ENCODE assay signal across 25 cellular contexts in genomic region chr6:7247179-7247456, GRCh38.
A peak's percentile ranks its signal among the peaks of the same experiment; 100 is the strongest.
DNase-seq lines count a peak whose midpoint lies in the region; ATAC-seq, FAIRE-seq and TF ChIP-seq lines count a peak whose summit lies in the region.
"Had no signal": no experiment of that assay in that cellular context is flagged by ENCODE, and none has a peak within 500 bp of the region (broad histone marks: within the 10 kb centered on the region; RNA-seq: fewer than 3 reads in every experiment).

No MANE protein-coding gene starts in this region.

- H3K4me3 Mint-ChIP-seq in nephron progenitor cell: no peak overlapping the region
- H3K4me3 Mint-ChIP-seq: CD14-positive monocyte; CD4-positive, alpha-beta T cell; CD8-positive, alpha-beta memory T cell had no signal

- H3K9me1 ChIP-seq in K562 (ENCODE audit: control insufficient read depth, insufficient read depth, low read length): no peaks in the 10 kb centered on the region

- H2AFZ ChIP-seq in K562 (ENCODE audit: low read depth, low read length) (no peak overlapping the region), HepG2 (ENCODE audit: low read length) (no peak overlapping the region)
- H2AFZ ChIP-seq: GM23248 had no signal

- intact Hi-C loops in K562 (cut with micrococcal nuclease) (loop anchor here (10.0 kb wide), 1 partner anchor 322 kb away; no protein-coding TSS in a partner anchor), HepG2 (cut with micrococcal nuclease; ENCODE audit: unreplicated experiment) (no loop called here), testis (cut with DNase I; ENCODE audit: low total_unique reads) (loop anchor here (10.0 kb wide), 1 partner anchor 522 kb away; no protein-coding TSS in a partner anchor)

- in situ Hi-C loops in K562 (cut with MboI) (loop anchor here (25.0 kb wide), 1 partner anchor 560 kb away; no protein-coding TSS in a partner anchor), HepG2 (cut with HindIII; ENCODE audit: extremely low pct_ligation_motif_present, low pct_unique_long_range_greater_than_20kb) (no loop called here)

- peaks cover 16% of the 10 kb centered on the region for H3K36me3 Mint-ChIP-seq in nephron progenitor cell (ENCODE audit: low read depth)

- H3K4me2 ChIP-seq in K562 (ENCODE audit: insufficient read depth, low read length): no peak overlapping the region
- H3K4me2 ChIP-seq in HepG2 (ENCODE audit: low read depth, low read length): no peak overlapping the region
- H3K4me2 ChIP-seq: A549; BLaER1 treated with 17β-estradiol and CSF1 and Interleukin-3, amounts not matched to agents 10 nM and 100 nM had no signal

- H3K27ac ChIP-seq in K562 (ENCODE audit: extremely low read depth, low read depth, low read length) (no peak overlapping the region), HepG2 (ENCODE audit: extremely low read length, insufficient read depth, low read length) (no peak overlapping the region), testis (no peak overlapping the region)
- H3K27ac ChIP-seq: A549, GM23248 had no signal

- H3K9me3 ChIP-seq in K562 (replicated peaks; ENCODE audit: control insufficient read depth, insufficient read depth, low read depth, low read length) (no peaks in the 10 kb centered on the region), HepG2 (ENCODE audit: low read length) (no peaks in the 10 kb centered on the region), testis (no peaks in the 10 kb centered on the region)
- H3K9me3 ChIP-seq: A549; BE2C; BLaER1 treated with 17β-estradiol and CSF1 and Interleukin-3, amounts not matched to agents 10 nM and 100 nM had no signal

- TF ChIP-seq RAD21 in K562 (CRISPR knock-in tag; conservative IDR thresholded peaks at IDR 0.05 in 1 of 2, IDR thresholded peaks at IDR 0.05 in 1 of 2): no peak
- TF ChIP-seq RAD21 in HepG2 (CRISPR knock-in tag; IDR thresholded peaks at IDR 0.05): no peak

- peaks cover 28% of the 10 kb centered on the region for H3K4me1 Mint-ChIP-seq in nephron progenitor cell

- TF ChIP-seq CTCF in K562 (IDR thresholded peaks at IDR 0.05 in 2 of 3, conservative IDR thresholded peaks at IDR 0.05 in 1 of 3; ENCODE audit: insufficient read depth in 2 of 3, low read depth in 1 of 3, low read length in 3 of 3) (no peak), HepG2 (CRISPR knock-in tag; IDR thresholded peaks at IDR 0.05) (no peak), nephron progenitor cell (IDR thresholded peaks at IDR 0.05) (no peak), testis (IDR thresholded peaks at IDR 0.05) (no peak)

- no peaks in the 10 kb centered on the region for H3K9me3 Mint-ChIP-seq in nephron progenitor cell
- H3K9me3 Mint-ChIP-seq: CD14-positive monocyte; CD4-positive, alpha-beta T cell; CD8-positive, alpha-beta memory T cell had no signal

- H4K20me1 ChIP-seq in K562 (replicated peaks; ENCODE audit: control insufficient read depth, insufficient read depth, low read length): peaks cover 3% of the 10 kb centered on the region; the same call in 1 of the 2 replicates
- no peaks in the 10 kb centered on the region for H4K20me1 ChIP-seq in HepG2 (ENCODE audit: insufficient read depth, low read length)

- ATAC-seq in K562 (no peak), HepG2 (peak; percentile 4; the same call in 1 of the 3 replicates), HG03025 (IDR thresholded peaks at IDR 0.05; ENCODE audit: low FRiP score, unreplicated experiment) (no peak), GM21786 (IDR thresholded peaks at IDR 0.05; ENCODE audit: unreplicated experiment) (no peak)
- ATAC-seq: A549, HCT116 had no signal

- no peak for TF ChIP-seq EP300 in K562 (IDR thresholded peaks at IDR 0.05; ENCODE audit: low read length)
- no peak for TF ChIP-seq EP300 in HepG2 (IDR thresholded peaks at IDR 0.05; ENCODE audit: low read depth in 2 of 2, low read length in 2 of 2)
- TF ChIP-seq EP300 in HepG2 (CRISPR knock-in tag; IDR thresholded peaks at IDR 0.05; ENCODE audit: borderline replicate concordance): no peak

- H3K79me2 ChIP-seq in K562 (ENCODE audit: control insufficient read depth, insufficient read depth, low read length) (peaks cover 22% of the 10 kb centered on the region), HepG2 (ENCODE audit: insufficient read depth, low read length) (peaks cover 4% of the 10 kb centered on the region)

- H3K36me3 ChIP-seq in K562 (ENCODE audit: control insufficient read depth, insufficient read depth, low read length) (peaks cover 91% of the 10 kb centered on the region), HepG2 (replicated peaks in 1 of 2; ENCODE audit: control insufficient read depth in 1 of 2, insufficient read depth in 2 of 2, low read length in 2 of 2) (peaks cover 51 to 68% of the 10 kb centered on the region in 2 experiments), testis (ENCODE audit: low read depth, missing control alignments) (no peaks in the 10 kb centered on the region)
- H3K36me3 ChIP-seq: BE2C had no signal

- no peaks in the 10 kb centered on the region for H3K27me3 ChIP-seq in K562 (ENCODE audit: control insufficient read depth in 2 of 2, insufficient read depth in 2 of 2, low read length in 2 of 2)
- no peaks in the 10 kb centered on the region for H3K27me3 ChIP-seq in HepG2 (ENCODE audit: control insufficient read depth in 1 of 2, insufficient read depth in 2 of 2, low read length in 2 of 2)
- H3K27me3 ChIP-seq in testis: no peaks in the 10 kb centered on the region
- H3K27me3 ChIP-seq: BE2C; BLaER1 treated with 17β-estradiol and CSF1 and Interleukin-3, amounts not matched to agents 10 nM and 100 nM had no signal

- H3K4me3 ChIP-seq in K562 (no peak overlapping the region), HepG2 (replicated peaks in 1 of 3; ENCODE audit: insufficient read depth in 1 of 3, low read depth in 2 of 3, low read length in 3 of 3) (no peak overlapping the region), testis (peak overlapping the region; percentile 27 to 40)
- H3K4me3 ChIP-seq: A549; BLaER1 treated with 17β-estradiol and CSF1 and Interleukin-3, amounts not matched to agents 10 nM and 100 nM; GM23248 had no signal

- no peak overlapping the region for H3K9ac ChIP-seq in K562 (ENCODE audit: insufficient read depth in 1 of 2, low read depth in 2 of 2, low read length in 2 of 2)
- no peak overlapping the region for H3K9ac ChIP-seq in HepG2 (ENCODE audit: insufficient read depth, low read depth, low read length)
- H3K9ac ChIP-seq: BLaER1 treated with 17β-estradiol and CSF1 and Interleukin-3, amounts not matched to agents 10 nM and 100 nM; GM23248 had no signal

- WGBS in K562 (ENCODE audit: insufficient coverage, low coverage, missing lambda C conversion rate): 95% methylated on average over 15 of the region's 15 CpGs
- WGBS in HepG2 (ENCODE audit: low lambda C conversion rate): 96% methylated on average over 15 of the region's 15 CpGs
- WGBS in testis, 2 donors: 76 to 89% methylated on average over 6 to 15 of the region's 15 CpGs

- DNase-seq in K562 (ENCODE audit: extremely low read depth in 1 of 4, low spot score in 3 of 4) (no peak), HepG2 (ENCODE audit: low spot score) (no peak), nephron progenitor cell (no peak), testis (no peak), OCI-M2 (lab: John Stamatoyannopoulos, UW; ENCODE audit: unreplicated experiment) (no peak)
- DNase-seq: 8988T; ACHN; AML-193; BE2C; CD4-positive, alpha-beta T cell; CD8-positive, alpha-beta memory T cell; DMS 273 treated with DMSO at 0.1 percent for 48 hours; DMS79 treated with DMSO at 0.1 percent for 48 hours; GF-D8; GM23248; H7 had no signal

- CTCF ChIA-PET in K562 (lab: Yijun Ruan, JAX; ENCODE audit: low intra/inter-chr PET ratio): no interaction called here
- CTCF ChIA-PET in HepG2 (lab: Yijun Ruan, JAX; ENCODE audit: low intra/inter-chr PET ratio, low total read pairs): no interaction called here

- H3K27ac Mint-ChIP-seq in nephron progenitor cell: peak overlapping the region; percentile 64
- H3K27ac Mint-ChIP-seq: CD4-positive, alpha-beta T cell; CD8-positive, alpha-beta memory T cell had no signal

- TF ChIP-seq POLR2A in K562 (conservative IDR thresholded peaks at IDR 0.05) (no peak), HepG2 (IDR thresholded peaks at IDR 0.05; ENCODE audit: insufficient read depth in 1 of 2, low read depth in 2 of 2, low read length in 2 of 2) (no peak), testis (IDR thresholded peaks at IDR 0.05) (no peak)

- POLR2A ChIA-PET in K562 (lab: Yijun Ruan, JAX) (interaction anchor here (1.3 kb wide), 1 partner anchor 11 kb away, joined by 6 read pairs; no protein-coding TSS in a partner anchor), HepG2 (lab: Yijun Ruan, JAX) (no interaction called here)

- H3K4me1 ChIP-seq in K562 (replicated peaks in 1 of 2; ENCODE audit: control insufficient read depth in 2 of 2, insufficient read depth in 2 of 2, low read length in 2 of 2) (peaks cover 8 to 15% of the 10 kb centered on the region in 2 experiments), HepG2 (ENCODE audit: insufficient read depth, low read length) (peaks cover 19% of the 10 kb centered on the region), testis (peaks cover 13% of the 10 kb centered on the region)
- H3K4me1 ChIP-seq: BE2C had no signal

- BruUV-seq in K562 (replicated peaks; lab: Mats Ljungman, UMichigan) (no TSS peak), HepG2 (replicated peaks; lab: Mats Ljungman, UMichigan) (no TSS peak)

- FAIRE-seq in K562 (lab: Jason Lieb, UNC) (no peak), HepG2 (lab: Jason Lieb, UNC) (no peak)
- FAIRE-seq: A549, D721Med, GM12891, H1 had no signal

- H3K27me3 Mint-ChIP-seq in nephron progenitor cell (ENCODE audit: low read depth, poor library complexity): peaks cover 4% of the 10 kb centered on the region
- H3K27me3 Mint-ChIP-seq: CD4-positive, alpha-beta T cell; CD8-positive, alpha-beta memory T cell had no signal

TF ChIP-seq in K562, 482 proteins besides CTCF, POLR2A, EP300 and RAD21:
- peak; percentile 11; the same call in 1 of the 2 replicates for TF ChIP-seq POLR2G (IDR thresholded peaks at IDR 0.05; ENCODE audit: low read depth, low read length)
- no peak for TF ChIP-seq ZNF699 (CRISPR knock-in tag; IDR thresholded peaks at IDR 0.05; ENCODE audit: insufficient replicate concordance)

TF ChIP-seq in HepG2, 621 proteins besides CTCF, POLR2A, EP300 and RAD21:
- TF ChIP-seq AGO2 (optimal IDR thresholded peaks at IDR 0.05; ENCODE audit: low read depth, low read length) (peak; percentile 13), NFIC (IDR thresholded peaks at IDR 0.05; ENCODE audit: low read length) (no peak), MTA3 (CRISPR knock-in tag; IDR thresholded peaks at IDR 0.05) (no peak)

Comparison
In these comparisons a context has a peak if more than half of its experiments do, and no peak if none do; other contexts are left out.
1. H3K4me3 ChIP-seq: peak in testis (2 of 2); none in K562 (single experiment) and HepG2 (0 of 3).
2. Of the 241 proteins assayed by ChIP-seq in both HepG2 and K562: peak only in HepG2: none; only in K562: POLR2G; in both: none; in neither: 240.